ENCODE assay signal across 19 cellular contexts in the genomic region with DNA sequence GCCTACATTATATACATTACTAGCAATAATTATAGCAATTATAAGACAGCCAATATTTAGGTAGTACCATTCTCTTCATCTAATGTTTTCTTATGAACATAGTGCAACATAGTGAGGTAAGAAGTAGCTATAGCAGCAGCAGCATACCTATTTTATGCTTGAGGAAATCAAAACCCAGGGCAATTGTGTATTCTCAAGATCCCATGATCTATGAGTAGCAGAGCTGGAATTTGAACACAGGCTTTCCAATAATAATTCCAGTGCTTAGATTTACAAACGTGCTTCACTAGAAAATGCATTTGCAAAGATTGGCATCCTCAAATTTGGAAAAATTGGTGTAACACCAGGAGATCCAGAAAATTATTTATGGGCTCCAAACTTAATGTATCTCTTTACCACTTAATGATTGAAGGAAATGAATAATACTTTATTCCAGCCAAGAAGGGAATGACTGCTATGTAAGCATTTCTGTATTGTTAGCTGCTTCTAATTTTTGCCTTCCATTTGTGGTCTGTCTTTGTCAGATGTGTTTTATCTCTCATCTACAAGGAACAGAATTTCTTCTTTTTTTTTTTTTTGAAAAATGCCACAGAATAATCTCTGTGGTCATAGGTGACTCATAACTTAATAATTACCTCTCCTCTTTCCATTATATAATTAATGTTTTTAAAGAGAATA.
DNase-seq lines count a peak whose midpoint lies in the region; ATAC-seq and TF ChIP-seq lines count a peak whose summit lies in the region.
"Had no signal": no experiment of that assay in that cellular context is flagged by ENCODE, and none has a peak within 500 bp of the region (broad histone marks: within the 10 kb centered on the region; RNA-seq: fewer than 3 reads in every experiment).

No MANE protein-coding gene starts in this region.

- no peak for ATAC-seq in HG02938 (IDR thresholded peaks at IDR 0.05; ENCODE audit: unreplicated experiment)
- no peak for ATAC-seq in HG03354 (IDR thresholded peaks at IDR 0.05; ENCODE audit: poor library complexity, severe bottlenecking, unreplicated experiment)
- ATAC-seq: HepG2, Panc1 had no signal

- no peak overlapping the region for H3K4me3 ChIP-seq in epithelial cell of proximal tubule (ENCODE audit: low read depth, low read length)
- H3K4me3 ChIP-seq in retinal pigment epithelial cell (ENCODE audit: low read length), result no peak overlapping the region
- H3K4me3 ChIP-seq: GM23248, MG63 had no signal

- TF ChIP-seq CTCF in epithelial cell of proximal tubule (conservative IDR thresholded peaks at IDR 0.05; ENCODE audit: low read depth, low read length), result no peak
- no peak for TF ChIP-seq CTCF in retinal pigment epithelial cell (conservative IDR thresholded peaks at IDR 0.05; ENCODE audit: low read depth, low read length)

- DNase-seq in HT1080 (ENCODE audit: low read depth), result peak; percentile 14
- peak; percentile 25 for DNase-seq in amniotic epithelial cell (ENCODE audit: low read depth)
- DNase-seq in epithelial cell of proximal tubule (ENCODE audit: low read depth), result peak; percentile 15
- peak; percentile 68 for DNase-seq in retinal pigment epithelial cell (ENCODE audit: low read depth)
- no peak for DNase-seq in T-helper 9 cell
- DNase-seq: ACHN; CD4-positive, alpha-beta T cell; DMS79; GM23248; MG63; NCI-H1105; NCI-H1694 treated with DMSO at 0.1 percent for 48 hours; NCI-H446; NCI-H748 treated with DMSO at 0.1 percent for 48 hours; Right ventricle myocardium superior had no signal
